8 cellular contexts compared by ENCODE assay signal in the genomic region with DNA sequence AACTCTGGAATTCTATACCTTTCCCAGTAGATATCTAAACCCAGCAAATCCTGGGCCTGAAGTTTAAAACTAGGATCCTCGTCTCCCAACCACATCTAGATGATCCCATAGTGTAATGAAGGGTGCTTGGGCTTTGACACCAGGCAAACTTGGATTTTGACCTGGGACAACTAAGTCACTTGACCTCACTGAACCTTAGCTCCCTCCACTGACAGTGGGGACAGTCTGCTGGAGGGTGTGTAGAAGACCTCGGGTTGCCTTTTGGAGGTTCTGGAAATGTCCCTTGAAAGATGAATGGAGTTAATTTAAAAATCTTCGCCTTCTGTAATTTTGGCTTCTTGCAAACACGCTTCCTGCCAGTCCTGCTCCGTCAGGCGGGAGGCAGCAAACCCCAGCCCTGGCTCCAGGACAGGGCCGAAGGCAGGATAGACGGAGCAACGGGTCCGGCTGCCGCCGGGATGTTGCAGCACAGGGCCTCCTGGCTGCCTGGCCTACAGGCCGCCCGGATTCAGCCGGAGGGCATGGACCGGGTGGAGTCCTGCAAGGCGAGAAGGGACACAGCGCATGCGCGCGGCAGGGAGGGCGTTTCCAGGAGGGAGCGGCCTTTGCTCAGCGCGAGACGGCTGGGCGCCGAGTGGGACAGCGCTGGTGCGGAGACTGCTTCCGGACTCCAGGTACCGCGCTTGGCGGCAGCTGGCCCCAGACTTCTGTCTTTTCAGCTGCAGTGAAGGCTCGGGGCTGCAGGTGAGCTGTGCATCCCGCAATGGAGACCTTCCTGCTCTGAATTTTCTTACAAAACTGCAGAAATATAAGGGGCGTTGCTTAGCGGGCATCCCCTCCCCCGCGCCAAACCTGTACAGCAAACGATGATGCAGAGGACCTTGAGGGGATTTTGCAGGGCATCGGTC. TPM values are rescaled to one million over a fixed set of nuclear protein-coding genes. Genes with fewer than 3 reads are reported as not detected.
DNase-seq lines count a peak whose midpoint lies in the region; ATAC-seq, FAIRE-seq and TF ChIP-seq lines count a peak whose summit lies in the region.

TSS of gene TMEM14A (plus strand) at position 612 of the 908 bp plus-strand sequence. CDS start 5,990 bp downstream, outside the sequence.

- H3K4me3 ChIP-seq in cardiac muscle cell, result peak within 1 kb of the TSS; percentile 40
- H3K4me3 ChIP-seq in parathyroid adenoma (ENCODE audit: low read depth, low read length), result peak within 1 kb of the TSS; percentile 71
- peak within 1 kb of the TSS; percentile 66 to 70 for H3K4me3 ChIP-seq in tibial artery

- H3K36me3 Mint-ChIP-seq in activated naive CD8-positive, alpha-beta T cell treated with anti-CD3 and anti-CD28 coated beads, Interleukin-2, amount 50 U/mL, for 24 hours (ENCODE audit: low read depth), result peaks cover 2% of the 10 kb centered on the region

- ATAC-seq in HG02798 (IDR thresholded peaks at IDR 0.05; ENCODE audit: poor library complexity, unreplicated experiment), result peak; percentile 99
- ATAC-seq in activated naive CD8-positive, alpha-beta T cell treated with anti-CD3 and anti-CD28 coated beads, Interleukin-2, amount 50 U/mL, for 24 hours, result peak; percentile 99

- H3K27me3 ChIP-seq in cardiac muscle cell (no peaks in the 10 kb centered on the region), parathyroid adenoma (ENCODE audit: control insufficient read depth, insufficient read depth, low read length) (no peaks in the 10 kb centered on the region), tibial artery (no peaks in the 10 kb centered on the region)

- H3K79me2 ChIP-seq in parathyroid adenoma, result peaks cover 2% of the 10 kb centered on the region

- FAIRE-seq in GM12891 (lab: Jason Lieb, UNC), result peak; percentile 98

- H3K9me3 Mint-ChIP-seq in activated naive CD8-positive, alpha-beta T cell treated with anti-CD3 and anti-CD28 coated beads, Interleukin-2, amount 50 U/mL, for 24 hours, result no peaks in the 10 kb centered on the region

- peaks cover 38% of the 10 kb centered on the region for H3K4me1 Mint-ChIP-seq in activated naive CD8-positive, alpha-beta T cell treated with anti-CD3 and anti-CD28 coated beads, Interleukin-2, amount 50 U/mL, for 24 hours

- H3K9ac ChIP-seq in parathyroid adenoma, result peak within 1 kb of the TSS; percentile 12

- no peaks in the 10 kb centered on the region for H3K36me3 ChIP-seq in cardiac muscle cell
- no peaks in the 10 kb centered on the region for H3K36me3 ChIP-seq in parathyroid adenoma (ENCODE audit: control insufficient read depth, insufficient read depth, low read length)
- no peaks in the 10 kb centered on the region for H3K36me3 ChIP-seq in tibial artery

- DNase-seq in GM12891 (ENCODE audit: insufficient read length, low spot score) (peak; percentile 86), NCI-H1417 treated with DMSO at 0.1 percent for 48 hours (lab: John Stamatoyannopoulos, UW) (peak; percentile 39), SW480 (ENCODE audit: low spot score) (peak; percentile 85), cardiac muscle cell (ENCODE audit: low read depth in 1 of 2, low spot score in 1 of 2) (peak; percentile 95), tibial artery (peak; percentile 91 to 97)
- DNase-seq in activated naive CD8-positive, alpha-beta T cell treated with anti-CD3 and anti-CD28 coated beads, Interleukin-2, amount 50 U/mL, for 24 hours, result peak; percentile 94

- intact Hi-C loops in tibial artery (cut with DNase I; ENCODE audit: low total_unique reads), result no loop called here

- peak within 1 kb of the TSS; percentile 96 for H2AFZ ChIP-seq in parathyroid adenoma

- H3K4me3 Mint-ChIP-seq in activated naive CD8-positive, alpha-beta T cell treated with anti-CD3 and anti-CD28 coated beads, Interleukin-2, amount 50 U/mL, for 24 hours, result peak within 1 kb of the TSS; percentile 81

- H3K27ac Mint-ChIP-seq in activated naive CD8-positive, alpha-beta T cell treated with anti-CD3 and anti-CD28 coated beads, Interleukin-2, amount 50 U/mL, for 24 hours, result peak within 1 kb of the TSS; percentile 82

- H3K4me1 ChIP-seq in cardiac muscle cell (ENCODE audit: low read depth) (no peaks in the 10 kb centered on the region), parathyroid adenoma (peaks cover 7% of the 10 kb centered on the region), tibial artery (peaks cover 0 to 30% (median 11%) of the 10 kb centered on the region in 4 donors)

- H3K27ac ChIP-seq in cardiac muscle cell (no peak within 1 kb of the TSS), parathyroid adenoma (peak within 1 kb of the TSS; percentile 6), tibial artery (peak within 1 kb of the TSS; percentile 63 to 66)

- no peaks in the 10 kb centered on the region for H3K9me3 ChIP-seq in cardiac muscle cell (ENCODE audit: low read depth)
- H3K9me3 ChIP-seq in parathyroid adenoma (ENCODE audit: control insufficient read depth, low read length), result no peaks in the 10 kb centered on the region
- H3K9me3 ChIP-seq in tibial artery, result no peaks in the 10 kb centered on the region

- H3K27me3 Mint-ChIP-seq in activated naive CD8-positive, alpha-beta T cell treated with anti-CD3 and anti-CD28 coated beads, Interleukin-2, amount 50 U/mL, for 24 hours, result peaks cover 2% of the 10 kb centered on the region

- peak within 1 kb of the TSS; percentile 95 for H3K4me2 ChIP-seq in parathyroid adenoma (ENCODE audit: low read length)

- TF ChIP-seq CTCF in cardiac muscle cell (IDR thresholded peaks at IDR 0.05; ENCODE audit: low read depth, low read length) (peak; percentile 6), parathyroid adenoma (IDR thresholded peaks at IDR 0.05) (no peak), tibial artery (IDR thresholded peaks at IDR 0.05) (no peak)

- peak; percentile 78 for TF ChIP-seq POLR2A in GM12891 (IDR thresholded peaks at IDR 0.05; ENCODE audit: low read depth, low read length)

TF ChIP-seq in GM12891, 5 proteins besides CTCF, POLR2A, EP300 and RAD21:
- TF ChIP-seq TAF1 (IDR thresholded peaks at IDR 0.05; ENCODE audit: low read depth, low read length) (peak; percentile 25; the same call in 1 of the 2 replicates), POU2F2 (IDR thresholded peaks at IDR 0.05; ENCODE audit: low read depth, low read length) (no peak), SPI1 (IDR thresholded peaks at IDR 0.05; ENCODE audit: low read depth, low read length) (no peak), POLR2AphosphoS5 (IDR thresholded peaks at IDR 0.05; ENCODE audit: low read depth, low read length) (peak; percentile 83)

RNA-seq across cellular contexts. Expression of gene TMEM14A, which starts in this region (rescaled TPM):
- 18.2 TPM for polyA plus RNA-seq in GM12891 (2012; ENCODE audit: low read depth, missing spikeins)
- total RNA-seq in cardiac muscle cell, result 10.7 and 12.2 TPM in 2 replicates
- 24.5 and 34.4 TPM in 2 replicates for polyA plus RNA-seq in cardiac muscle cell

Comparison
In these comparisons a context has a peak if more than half of its experiments do, and no peak if none do; other contexts are left out.
1. DNase-seq: peak in every context shown above with its lines; median percentile 95 in cardiac muscle cell; 94 in activated naive CD8-positive, alpha-beta T cell treated with anti-CD3 and anti-CD28 coated beads, Interleukin-2, amount 50 U/mL, for 24 hours; 94 in tibial artery; 86 in GM12891; 85 in SW480; 39 in NCI-H1417 treated with DMSO at 0.1 percent for 48 hours.